8 cellular contexts compared by ENCODE assay signal in genomic region chr17:48671697-48672171, GRCh38. TPM values are rescaled to one million over a fixed set of nuclear protein-coding genes. Genes with fewer than 3 reads are reported as not detected.
DNase-seq lines count a peak whose midpoint lies in the region; ATAC-seq and TF ChIP-seq lines count a peak whose summit lies in the region.

No MANE protein-coding gene starts in this region.

- peak overlapping the region; percentile 77 for H2AFZ ChIP-seq in PC-9

- H3K79me2 ChIP-seq in PC-9 (ENCODE audit: low read depth), result no peaks in the 10 kb centered on the region

- no peaks in the 10 kb centered on the region for H3K9me3 Mint-ChIP-seq in CD4-positive, alpha-beta T cell
- H3K9me3 Mint-ChIP-seq in activated T-helper 1 cell treated with anti-CD3 and anti-CD28 coated beads, Interleukin-12 subunit alpha, Interleukin-12 subunit beta, Interleukin-2, Interleukin-4 antibody, amounts not matched to agents 30 ng/mL and 10 ng/mL and 1 ng/mL, durations not matched to agents 14 hours and 24 hours and 36 hours, result no peaks in the 10 kb centered on the region
- peaks cover 3% of the 10 kb centered on the region for H3K9me3 Mint-ChIP-seq in nephron
- H3K9me3 Mint-ChIP-seq in stimulated activated naive B cell treated with anti-CD40 and anti-IgM and Interleukin-4, amounts not matched to agents 10 μg/mL and 1 μg/mL and 100 μg/mL, for 72 hours, result no peaks in the 10 kb centered on the region

- H3K36me3 Mint-ChIP-seq in CD4-positive, alpha-beta T cell (ENCODE audit: low read depth), result no peaks in the 10 kb centered on the region
- H3K36me3 Mint-ChIP-seq in activated T-helper 1 cell treated with anti-CD3 and anti-CD28 coated beads, Interleukin-12 subunit alpha, Interleukin-12 subunit beta, Interleukin-2, Interleukin-4 antibody, amounts not matched to agents 30 ng/mL and 10 ng/mL and 1 ng/mL, durations not matched to agents 14 hours and 24 hours and 36 hours (ENCODE audit: low read depth), result no peaks in the 10 kb centered on the region
- no peaks in the 10 kb centered on the region for H3K36me3 Mint-ChIP-seq in nephron (ENCODE audit: low read depth)
- H3K36me3 Mint-ChIP-seq in stimulated activated naive B cell treated with anti-CD40 and anti-IgM and Interleukin-4, amounts not matched to agents 10 μg/mL and 1 μg/mL and 100 μg/mL, for 72 hours, result no peaks in the 10 kb centered on the region

- POLR2A ChIA-PET in CD4-positive, alpha-beta T cell (lab: Charles Lee), result no interaction called here
- POLR2A ChIA-PET in PC-9 (lab: Charles Lee; ENCODE audit: unreplicated experiment), result no interaction called here

- no peaks in the 10 kb centered on the region for H3F3A ChIP-seq in PC-9 (ENCODE audit: insufficient read depth, low read depth)

- H3K4me2 ChIP-seq in PC-9, result peak overlapping the region; percentile 85

- H3K36me3 ChIP-seq in PC-9 (ENCODE audit: low read depth), result no peaks in the 10 kb centered on the region

- DNase-seq in CD4-positive, alpha-beta T cell, result peak; percentile 59 to 75 (median 64)
- peak; percentile 88 for DNase-seq in HT-29 (ENCODE audit: low spot score)
- peak; percentile 39 to 66 for DNase-seq in PC-9
- peak; percentile 46 for DNase-seq in activated T-helper 1 cell treated with anti-CD3 and anti-CD28 coated beads, Interleukin-12 subunit alpha, Interleukin-12 subunit beta, Interleukin-2, Interleukin-4 antibody, amounts not matched to agents 30 ng/mL and 10 ng/mL and 1 ng/mL, durations not matched to agents 14 hours and 24 hours and 36 hours (ENCODE audit: low spot score)
- peak; percentile 53 for DNase-seq in fibroblast of the conjunctiva (ENCODE audit: low read depth)
- DNase-seq in stimulated activated naive B cell treated with anti-CD40 and anti-IgM and Interleukin-4, amounts not matched to agents 10 μg/mL and 1 μg/mL and 100 μg/mL, for 72 hours, result peak; percentile 20

- peak overlapping the region; percentile 37; the same call in 1 of the 2 replicates for H3K4me3 ChIP-seq in PC-9

- intact Hi-C loops in CD4-positive, alpha-beta T cell (cut with DNase I, micrococcal nuclease), result loop anchor here (1.0 to 10.0 kb wide), 5 partner anchors 119 to 623 kb away; no protein-coding TSS in a partner anchor
- intact Hi-C loops in PC-9 (cut with micrococcal nuclease; ENCODE audit: unreplicated experiment), result loop anchor here (1.0 to 10.0 kb wide), 2 partner anchors 207 to 363 kb away; no protein-coding TSS in a partner anchor
- intact Hi-C loops in activated T-helper 1 cell treated with anti-CD3 and anti-CD28 coated beads, Interleukin-12 subunit alpha, Interleukin-12 subunit beta, Interleukin-2, Interleukin-4 antibody, amounts not matched to agents 30 ng/mL and 10 ng/mL and 1 ng/mL, durations not matched to agents 14 hours and 24 hours and 36 hours (cut with micrococcal nuclease), result loop anchor here (1.0 to 5.0 kb wide), 3 partner anchors 51 to 361 kb away; partner anchors contain the start of genes PRAC1 and PRAC2

- H3K4me1 Mint-ChIP-seq in CD4-positive, alpha-beta T cell (ENCODE audit: low read depth), result peaks cover 5% of the 10 kb centered on the region
- H3K4me1 Mint-ChIP-seq in activated T-helper 1 cell treated with anti-CD3 and anti-CD28 coated beads, Interleukin-12 subunit alpha, Interleukin-12 subunit beta, Interleukin-2, Interleukin-4 antibody, amounts not matched to agents 30 ng/mL and 10 ng/mL and 1 ng/mL, durations not matched to agents 14 hours and 24 hours and 36 hours (ENCODE audit: low read depth), result peaks cover 6% of the 10 kb centered on the region
- peaks cover 5% of the 10 kb centered on the region for H3K4me1 Mint-ChIP-seq in nephron
- H3K4me1 Mint-ChIP-seq in stimulated activated naive B cell treated with anti-CD40 and anti-IgM and Interleukin-4, amounts not matched to agents 10 μg/mL and 1 μg/mL and 100 μg/mL, for 72 hours, result peaks cover 2 to 6% of the 10 kb centered on the region in 2 donors

- H3K27me3 ChIP-seq in CD4-positive, alpha-beta T cell (ENCODE audit: control insufficient read depth, insufficient read depth, low read length), result peaks cover 9% of the 10 kb centered on the region
- peaks cover 8% of the 10 kb centered on the region for H3K27me3 ChIP-seq in PC-9 (ENCODE audit: insufficient read depth, low read depth)

- no peak overlapping the region for H3K27ac ChIP-seq in CD4-positive, alpha-beta T cell (ENCODE audit: low read depth, low read length)
- H3K27ac ChIP-seq in PC-9, result no peak overlapping the region

- H3K27me3 Mint-ChIP-seq in CD4-positive, alpha-beta T cell, result peaks cover 73% of the 10 kb centered on the region
- H3K27me3 Mint-ChIP-seq in activated T-helper 1 cell treated with anti-CD3 and anti-CD28 coated beads, Interleukin-12 subunit alpha, Interleukin-12 subunit beta, Interleukin-2, Interleukin-4 antibody, amounts not matched to agents 30 ng/mL and 10 ng/mL and 1 ng/mL, durations not matched to agents 14 hours and 24 hours and 36 hours (ENCODE audit: insufficient read depth), result peaks cover 39% of the 10 kb centered on the region
- peaks cover 35% of the 10 kb centered on the region for H3K27me3 Mint-ChIP-seq in nephron (ENCODE audit: low read depth)
- H3K27me3 Mint-ChIP-seq in stimulated activated naive B cell treated with anti-CD40 and anti-IgM and Interleukin-4, amounts not matched to agents 10 μg/mL and 1 μg/mL and 100 μg/mL, for 72 hours, result peaks cover 39 to 49% of the 10 kb centered on the region in 2 donors

- H3K4me3 Mint-ChIP-seq in CD4-positive, alpha-beta T cell, result peak overlapping the region; percentile 3
- peak overlapping the region; percentile 20 for H3K4me3 Mint-ChIP-seq in activated T-helper 1 cell treated with anti-CD3 and anti-CD28 coated beads, Interleukin-12 subunit alpha, Interleukin-12 subunit beta, Interleukin-2, Interleukin-4 antibody, amounts not matched to agents 30 ng/mL and 10 ng/mL and 1 ng/mL, durations not matched to agents 14 hours and 24 hours and 36 hours
- H3K4me3 Mint-ChIP-seq in nephron, result peak overlapping the region; percentile 66 to 80 (median 70)
- H3K4me3 Mint-ChIP-seq in stimulated activated naive B cell treated with anti-CD40 and anti-IgM and Interleukin-4, amounts not matched to agents 10 μg/mL and 1 μg/mL and 100 μg/mL, for 72 hours, result peak overlapping the region; percentile 58 to 65

- no peaks in the 10 kb centered on the region for H3K9me3 ChIP-seq in CD4-positive, alpha-beta T cell (ENCODE audit: control insufficient read depth, low read length)
- H3K9me3 ChIP-seq in PC-9 (ENCODE audit: insufficient read depth, low read depth), result no peaks in the 10 kb centered on the region

- peak; percentile 95 for ATAC-seq in CD4-positive, alpha-beta T cell (ENCODE audit: poor library complexity)
- peak; percentile 45 to 47 for ATAC-seq in stimulated activated naive B cell treated with anti-CD40 and anti-IgM and Interleukin-4, amounts not matched to agents 10 μg/mL and 1 μg/mL and 100 μg/mL, for 72 hours (replicated peaks)
- ATAC-seq in GM19328 (IDR thresholded peaks at IDR 0.05; ENCODE audit: unreplicated experiment), result no peak

- no peaks in the 10 kb centered on the region for H3K4me1 ChIP-seq in PC-9 (replicated peaks; ENCODE audit: insufficient read depth)

- TF ChIP-seq CTCF in CD4-positive, alpha-beta T cell (IDR thresholded peaks at IDR 0.05), result peak; percentile 85
- TF ChIP-seq CTCF in PC-9 (conservative IDR thresholded peaks at IDR 0.05) (peak; percentile 97), nephron (IDR thresholded peaks at IDR 0.05; ENCODE audit: unreplicated experiment in 3 of 3) (peak; percentile 90 to 92 (median 90))

- BruUV-seq in PC-9 (replicated peaks; lab: Mats Ljungman, UMichigan), result no TSS peak

- no peak overlapping the region for H3K27ac Mint-ChIP-seq in CD4-positive, alpha-beta T cell
- H3K27ac Mint-ChIP-seq in activated T-helper 1 cell treated with anti-CD3 and anti-CD28 coated beads, Interleukin-12 subunit alpha, Interleukin-12 subunit beta, Interleukin-2, Interleukin-4 antibody, amounts not matched to agents 30 ng/mL and 10 ng/mL and 1 ng/mL, durations not matched to agents 14 hours and 24 hours and 36 hours, result no peak overlapping the region
- H3K27ac Mint-ChIP-seq in nephron, result peak overlapping the region in 1 of 3 experiments; percentile 16
- H3K27ac Mint-ChIP-seq in stimulated activated naive B cell treated with anti-CD40 and anti-IgM and Interleukin-4, amounts not matched to agents 10 μg/mL and 1 μg/mL and 100 μg/mL, for 72 hours, result peak overlapping the region; percentile 51

- no peaks in the 10 kb centered on the region for H4K20me1 ChIP-seq in PC-9 (ENCODE audit: insufficient read depth)

- no peaks in the 10 kb centered on the region for H3K9me2 ChIP-seq in PC-9 (ENCODE audit: insufficient read depth)

- CTCF ChIA-PET in CD4-positive, alpha-beta T cell (lab: Charles Lee), result interaction anchor here (0.5 to 2.2 kb wide), 18 partner anchors 9 to 1861 kb away, joined by 3 to 12 read pairs (median 4); partner anchors contain the start of gene ATP5MC1
- CTCF ChIA-PET in PC-9 (lab: Charles Lee), result interaction anchor here (0.6 to 1.0 kb wide), 2 partner anchors 68 to 213 kb away, joined by 3 to 4 read pairs; no protein-coding TSS in a partner anchor

RNA-seq across cellular contexts. Expression of gene HOXB9, which starts 45.6 kb away (rescaled TPM):
- total RNA-seq in CD4-positive, alpha-beta T cell, result not detected
- 177 and 188 TPM in 2 replicates for total RNA-seq in HT-29 (2014; rRNA removed; shearing (Covaris generic))
- total RNA-seq in PC-9 (2021), result 0.30 and 0.70 TPM in 2 replicates
- 0.27 and 0.39 TPM in 2 replicates for total RNA-seq in activated T-helper 1 cell treated with anti-CD3 and anti-CD28 coated beads, Interleukin-12 subunit alpha, Interleukin-12 subunit beta, Interleukin-2, Interleukin-4 antibody, amounts not matched to agents 30 ng/mL and 10 ng/mL and 1 ng/mL, durations not matched to agents 14 hours and 24 hours and 36 hours

RNA-seq across cellular contexts. Expression of gene PRAC1, which starts 50.6 kb away (rescaled TPM):
- total RNA-seq in CD4-positive, alpha-beta T cell, result not detected
- not detected in 2 replicates for total RNA-seq in HT-29 (2014; rRNA removed; shearing (Covaris generic))
- total RNA-seq in PC-9 (2021), result not detected in 2 replicates
- not detected in 2 replicates for total RNA-seq in activated T-helper 1 cell treated with anti-CD3 and anti-CD28 coated beads, Interleukin-12 subunit alpha, Interleukin-12 subunit beta, Interleukin-2, Interleukin-4 antibody, amounts not matched to agents 30 ng/mL and 10 ng/mL and 1 ng/mL, durations not matched to agents 14 hours and 24 hours and 36 hours

RNA-seq across cellular contexts. Expression of gene PRAC2, which starts 51.3 kb away (rescaled TPM):
- total RNA-seq in CD4-positive, alpha-beta T cell, result not detected
- total RNA-seq in HT-29 (2014; rRNA removed; shearing (Covaris generic)), result 0.76 TPM in 1 of 2 replicates, not detected in the other
- total RNA-seq in PC-9 (2021), result not detected in 2 replicates
- not detected in 2 replicates for total RNA-seq in activated T-helper 1 cell treated with anti-CD3 and anti-CD28 coated beads, Interleukin-12 subunit alpha, Interleukin-12 subunit beta, Interleukin-2, Interleukin-4 antibody, amounts not matched to agents 30 ng/mL and 10 ng/mL and 1 ng/mL, durations not matched to agents 14 hours and 24 hours and 36 hours

RNA-seq across cellular contexts. Expression of gene HOXB8, which starts 56.6 kb away (rescaled TPM):
- not detected for total RNA-seq in CD4-positive, alpha-beta T cell
- total RNA-seq in HT-29 (2014; rRNA removed; shearing (Covaris generic)), result 51.0 and 52.7 TPM in 2 replicates
- total RNA-seq in PC-9 (2021), result 0.70 and 1.3 TPM in 2 replicates
- total RNA-seq in activated T-helper 1 cell treated with anti-CD3 and anti-CD28 coated beads, Interleukin-12 subunit alpha, Interleukin-12 subunit beta, Interleukin-2, Interleukin-4 antibody, amounts not matched to agents 30 ng/mL and 10 ng/mL and 1 ng/mL, durations not matched to agents 14 hours and 24 hours and 36 hours, result not detected in 2 replicates

RNA-seq across cellular contexts. Expression of gene HOXB13, which starts 56.8 kb away (rescaled TPM):
- not detected for total RNA-seq in CD4-positive, alpha-beta T cell
- 3.5 and 5.3 TPM in 2 replicates for total RNA-seq in HT-29 (2014; rRNA removed; shearing (Covaris generic))
- total RNA-seq in PC-9 (2021), result 0.15 TPM in 1 of 2 replicates, not detected in the other
- not detected in 2 replicates for total RNA-seq in activated T-helper 1 cell treated with anti-CD3 and anti-CD28 coated beads, Interleukin-12 subunit alpha, Interleukin-12 subunit beta, Interleukin-2, Interleukin-4 antibody, amounts not matched to agents 30 ng/mL and 10 ng/mL and 1 ng/mL, durations not matched to agents 14 hours and 24 hours and 36 hours

Comparison
In these comparisons a context has a peak if more than half of its experiments do, and no peak if none do; other contexts are left out.
1. DNase-seq: peak in every context shown above with its lines; median percentile 88 in HT-29; 64 in CD4-positive, alpha-beta T cell; 53 in fibroblast of the conjunctiva; 52 in PC-9; 46 in activated T-helper 1 cell treated with anti-CD3 and anti-CD28 coated beads, Interleukin-12 subunit alpha, Interleukin-12 subunit beta, Interleukin-2, Interleukin-4 antibody, amounts not matched to agents 30 ng/mL and 10 ng/mL and 1 ng/mL, durations not matched to agents 14 hours and 24 hours and 36 hours; 20 in stimulated activated naive B cell treated with anti-CD40 and anti-IgM and Interleukin-4, amounts not matched to agents 10 μg/mL and 1 μg/mL and 100 μg/mL, for 72 hours.
2. H3K4me3 Mint-ChIP-seq: peak in every context shown above with its lines; median percentile 70 in nephron; 62 in stimulated activated naive B cell treated with anti-CD40 and anti-IgM and Interleukin-4, amounts not matched to agents 10 μg/mL and 1 μg/mL and 100 μg/mL, for 72 hours; 20 in activated T-helper 1 cell treated with anti-CD3 and anti-CD28 coated beads, Interleukin-12 subunit alpha, Interleukin-12 subunit beta, Interleukin-2, Interleukin-4 antibody, amounts not matched to agents 30 ng/mL and 10 ng/mL and 1 ng/mL, durations not matched to agents 14 hours and 24 hours and 36 hours; 3 in CD4-positive, alpha-beta T cell.
3. RNA of gene HOXB9, which starts 45.6 kb away (total RNA-seq): 177 to 188 TPM in HT-29; 0.30 to 0.70 TPM in PC-9, 0.27 to 0.39 TPM in activated T-helper 1 cell treated with anti-CD3 and anti-CD28 coated beads, Interleukin-12 subunit alpha, Interleukin-12 subunit beta, Interleukin-2, Interleukin-4 antibody, amounts not matched to agents 30 ng/mL and 10 ng/mL and 1 ng/mL, durations not matched to agents 14 hours and 24 hours and 36 hours and not detected in CD4-positive, alpha-beta T cell; every median in the first group is over 100 times any median in the second.
4. Peak in every context shown above with its lines, with median percentiles within 50 percentile points of each other: CTCF ChIP-seq.